In the genomic region with DNA sequence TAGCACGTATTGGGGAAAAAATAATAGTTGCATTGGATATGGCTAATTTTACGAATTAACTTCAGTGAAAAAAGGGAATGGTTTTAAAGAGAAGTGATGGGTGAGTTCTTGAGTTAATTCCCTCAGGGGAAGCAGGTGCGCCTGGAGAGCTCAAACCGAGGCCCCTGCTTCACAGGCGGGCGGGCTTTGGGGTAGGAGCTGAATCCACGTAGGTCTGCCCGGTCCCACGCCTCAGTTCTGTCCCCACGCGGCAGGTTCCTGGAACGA, we compare ENCODE assay signal across 8 cellular contexts. TPM values are rescaled to one million over a fixed set of nuclear protein-coding genes. Genes with fewer than 3 reads are reported as not detected.
DNase-seq lines count a peak whose midpoint lies in the region; ATAC-seq and TF ChIP-seq lines count a peak whose summit lies in the region.

No MANE protein-coding gene starts in this region.

- H3K27ac Mint-ChIP-seq in glutamatergic neuron (ENCODE audit: unreplicated experiment), result no peak overlapping the region

- H3K27me3 Mint-ChIP-seq in glutamatergic neuron (ENCODE audit: unreplicated experiment), result peaks cover 6% of the 10 kb centered on the region

- H3K27ac ChIP-seq in VCaP, result peak overlapping the region; percentile 88
- H3K27ac ChIP-seq in skin epidermis, result peak overlapping the region in 9 of 21 experiments; percentile 36 to 91 (median 84)
- H3K27ac ChIP-seq in aorta (ENCODE audit: low read depth in 1 of 2, low read length in 2 of 2), result no peak overlapping the region

- TF ChIP-seq CTCF in VCaP (conservative IDR thresholded peaks at IDR 0.05), result no peak
- TF ChIP-seq CTCF in glutamatergic neuron (IDR thresholded peaks at IDR 0.05; ENCODE audit: partially characterized antibody, unreplicated experiment), result no peak

- WGBS in aorta, 2 donors, result 4% methylated on average over 12 of the region's 12 CpGs

- no peaks in the 10 kb centered on the region for H3K9me3 ChIP-seq in aorta (ENCODE audit: control insufficient read depth, low read length)

- intact Hi-C loops in aorta (cut with DNase I), result loop anchor here in 1 of 2 donors (1.0 to 5.0 kb wide), 3 partner anchors 189 to 459 kb away; a partner anchor contains a TSS

- DNase-seq in HEK293T (ENCODE audit: extremely low spot score), result no peak
- DNase-seq in glutamatergic neuron, result no peak
- DNase-seq in aorta, result no peak
- no peak for DNase-seq in NCI-H1092 (lab: John Stamatoyannopoulos, UW)

- ATAC-seq in aorta (ENCODE audit: low FRiP score) (no peak), HG03342 (IDR thresholded peaks at IDR 0.05; ENCODE audit: unreplicated experiment) (no peak), GM21717 (IDR thresholded peaks at IDR 0.05; ENCODE audit: unreplicated experiment) (no peak)

- peak overlapping the region; percentile 50 to 69 (median 58) for H3K4me3 ChIP-seq in skin epidermis
- H3K4me3 ChIP-seq in aorta (ENCODE audit: low read length in 2 of 2), result no peak overlapping the region

- CTCF ChIA-PET in HEK293T (lab: Yijun Ruan, JAX), result interaction anchor here (0.5 to 1.9 kb wide), 5 partner anchors 9 to 443 kb away, joined by 4 to 19 read pairs (median 5); no protein-coding TSS in a partner anchor

- peak overlapping the region; percentile 76 for H3K4me3 Mint-ChIP-seq in glutamatergic neuron (ENCODE audit: unreplicated experiment)

- H3K4me1 ChIP-seq in aorta (ENCODE audit: control insufficient read depth in 1 of 2, insufficient read depth in 2 of 2, low read length in 2 of 2), result no peaks in the 10 kb centered on the region

- peaks cover 4% of the 10 kb centered on the region for H3K4me1 Mint-ChIP-seq in glutamatergic neuron (ENCODE audit: low read depth, unreplicated experiment)

- H3K36me3 Mint-ChIP-seq in glutamatergic neuron (ENCODE audit: unreplicated experiment), result no peaks in the 10 kb centered on the region

- POLR2A ChIA-PET in HEK293T (lab: Yijun Ruan, JAX), result no interaction called here

- no peaks in the 10 kb centered on the region for H3K27me3 ChIP-seq in aorta (ENCODE audit: control insufficient read depth in 1 of 2, insufficient read depth in 2 of 2, low read length in 1 of 2)

- H3K36me3 ChIP-seq in aorta (ENCODE audit: control insufficient read depth in 1 of 2, insufficient read depth in 2 of 2, low read length in 1 of 2), result no peaks in the 10 kb centered on the region

- H3K9me3 Mint-ChIP-seq in glutamatergic neuron (ENCODE audit: unreplicated experiment), result no peaks in the 10 kb centered on the region

TF ChIP-seq in HEK293T, 16 proteins besides CTCF, POLR2A, EP300 and RAD21:
- TF ChIP-seq L3MBTL2 (conservative IDR thresholded peaks at IDR 0.05) (peak; percentile 33; the same call in 1 of the 2 replicates), TARDBP (IDR thresholded peaks at IDR 0.05) (no peak)

RNA-seq across cellular contexts. Expression of a gene that starts 44.1 kb away (rescaled TPM):
- total RNA-seq in glutamatergic neuron (ENCODE audit: unreplicated experiment) (38.8 TPM), aorta (10 to 100 TPM; 74.6 to 77.1 TPM)
- 10 to 100 TPM; 34.9 to 38.9 TPM for polyA plus RNA-seq in aorta

Comparison
In these comparisons a context has a peak if more than half of its experiments do, and no peak if none do; other contexts are left out.
1. H3K4me3 ChIP-seq: peak in skin epidermis (7 of 7); none in aorta (0 of 2).